Comparison of ENCODE assay signal across 8 cellular contexts in genomic region chr5:139482890-139483208, GRCh38. TPM values are rescaled to one million over a fixed set of nuclear protein-coding genes. Genes with fewer than 3 reads are reported as not detected.
A peak's percentile ranks its signal among the peaks of the same experiment; 100 is the strongest.
DNase-seq lines count a peak whose midpoint lies in the region; ATAC-seq and TF ChIP-seq lines count a peak whose summit lies in the region.
"Not testable (repeated sequence)": the region's sequence is repeated elsewhere in the genome, so short reads cannot be mapped to it uniquely, and the experiment has no call there.
"Had no signal": no experiment of that assay in that cellular context is flagged by ENCODE, and none has a peak within 500 bp of the region (broad histone marks: within the 10 kb centered on the region; RNA-seq: fewer than 3 reads in every experiment).

No MANE protein-coding gene starts in this region.

- H3K4me2 ChIP-seq in GM23338: not testable (repeated sequence)

- H3F3A ChIP-seq in GM23338 (replicated peaks; ENCODE audit: low read depth): not testable (repeated sequence)

- TF ChIP-seq CTCF in GM23338 (conservative IDR thresholded peaks at IDR 0.05; ENCODE audit: low read depth in 2 of 2); colonic mucosa (IDR thresholded peaks at IDR 0.05); right atrium auricular region (IDR thresholded peaks at IDR 0.05): not testable (repeated sequence)

- not testable (repeated sequence) for ATAC-seq in GM23338; natural killer cell treated with Interleukin-12 subunit alpha and Interleukin-12 subunit beta and Interleukin-15 and Interleukin-18, amount 100 ng/mL, for 72 hours; stimulated activated naive CD8-positive, alpha-beta T cell treated with anti-CD3 and anti-CD28 coated beads, Interleukin-15, amount 100 ng/mL, for 72 hours

- peak overlapping the region; percentile 78 for H2AFZ ChIP-seq in GM23338

- not testable (repeated sequence) for H3K4me1 ChIP-seq in GM23338 (ENCODE audit: insufficient read depth)
- H3K4me1 ChIP-seq in colonic mucosa (peaks cover 21% of the 10 kb centered on the region), right atrium auricular region (peaks cover 0 to 62% of the 10 kb centered on the region in 2 donors)

- not testable (repeated sequence) for H3K9me3 ChIP-seq in SK-N-MC (ENCODE audit: low read depth, low read length); colonic mucosa; right atrium auricular region

- H3K4me1 Mint-ChIP-seq in GM23338: peaks cover 17% of the 10 kb centered on the region
- H3K4me1 Mint-ChIP-seq in activated T-helper 2 cell treated with anti-CD3 and anti-CD28 coated beads, Interferon-gamma antibody, Interleukin-2, Interleukin-4, amounts not matched to agents 10 μg/mL and 5 μg/mL and 100 μg/mL, durations not matched to agents 14 hours and 24 hours and 36 hours (ENCODE audit: low read depth): peaks cover 27% of the 10 kb centered on the region
- peaks cover 33 to 42% of the 10 kb centered on the region in 2 donors for H3K4me1 Mint-ChIP-seq in natural killer cell treated with Interleukin-12 subunit alpha and Interleukin-12 subunit beta and Interleukin-15 and Interleukin-18, amount 100 ng/mL, for 72 hours (ENCODE audit: low read depth in 2 of 2)
- H3K4me1 Mint-ChIP-seq in stimulated activated naive CD8-positive, alpha-beta T cell treated with anti-CD3 and anti-CD28 coated beads, Interleukin-15, amount 100 ng/mL, for 72 hours: peaks cover 47% of the 10 kb centered on the region

- not testable (repeated sequence) for H4K20me1 ChIP-seq in GM23338 (replicated peaks; ENCODE audit: insufficient read depth)

- not testable (repeated sequence) for H3K4me3 ChIP-seq in GM23338
- H3K4me3 ChIP-seq in SK-N-MC: peak overlapping the region; percentile 92
- H3K4me3 ChIP-seq in colonic mucosa: peak overlapping the region; percentile 46
- peak overlapping the region; percentile 53 to 60 for H3K4me3 ChIP-seq in right atrium auricular region

- not testable (repeated sequence) for DNase-seq in GM23338 (ENCODE audit: low spot score); SK-N-MC (ENCODE audit: low read depth, low spot score); activated T-helper 2 cell treated with anti-CD3 and anti-CD28 coated beads, Interferon-gamma antibody, Interleukin-2, Interleukin-4, amounts not matched to agents 10 μg/mL and 5 μg/mL and 100 μg/mL, durations not matched to agents 14 hours and 24 hours and 36 hours (ENCODE audit: low spot score); colonic mucosa; right atrium auricular region (ENCODE audit: low spot score); natural killer cell treated with Interleukin-12 subunit alpha and Interleukin-12 subunit beta and Interleukin-15 and Interleukin-18, amount 100 ng/mL, for 72 hours (ENCODE audit: low spot score); stimulated activated naive CD8-positive, alpha-beta T cell treated with anti-CD3 and anti-CD28 coated beads, Interleukin-15, amount 100 ng/mL, for 72 hours

- H3K9me3 Mint-ChIP-seq in GM23338; activated T-helper 2 cell treated with anti-CD3 and anti-CD28 coated beads, Interferon-gamma antibody, Interleukin-2, Interleukin-4, amounts not matched to agents 10 μg/mL and 5 μg/mL and 100 μg/mL, durations not matched to agents 14 hours and 24 hours and 36 hours; natural killer cell treated with Interleukin-12 subunit alpha and Interleukin-12 subunit beta and Interleukin-15 and Interleukin-18, amount 100 ng/mL, for 72 hours; stimulated activated naive CD8-positive, alpha-beta T cell treated with anti-CD3 and anti-CD28 coated beads, Interleukin-15, amount 100 ng/mL, for 72 hours: not testable (repeated sequence)

- not testable (repeated sequence) for H3K27ac Mint-ChIP-seq in GM23338
- peak overlapping the region; percentile 99 for H3K27ac Mint-ChIP-seq in activated T-helper 2 cell treated with anti-CD3 and anti-CD28 coated beads, Interferon-gamma antibody, Interleukin-2, Interleukin-4, amounts not matched to agents 10 μg/mL and 5 μg/mL and 100 μg/mL, durations not matched to agents 14 hours and 24 hours and 36 hours
- peak overlapping the region; percentile 92 to 95 for H3K27ac Mint-ChIP-seq in natural killer cell treated with Interleukin-12 subunit alpha and Interleukin-12 subunit beta and Interleukin-15 and Interleukin-18, amount 100 ng/mL, for 72 hours
- H3K27ac Mint-ChIP-seq in stimulated activated naive CD8-positive, alpha-beta T cell treated with anti-CD3 and anti-CD28 coated beads, Interleukin-15, amount 100 ng/mL, for 72 hours: peak overlapping the region; percentile 88 to 93

- H3K9me2 ChIP-seq in GM23338 (ENCODE audit: insufficient read depth): not testable (repeated sequence)

- H3K36me3 ChIP-seq in GM23338 (ENCODE audit: insufficient read depth); SK-N-MC (ENCODE audit: insufficient read depth, low read length); colonic mucosa: not testable (repeated sequence)
- H3K36me3 ChIP-seq in right atrium auricular region: peaks cover 24% of the 10 kb centered on the region

- H3K4me3 Mint-ChIP-seq in GM23338: not testable (repeated sequence)
- peak overlapping the region; percentile 88 for H3K4me3 Mint-ChIP-seq in activated T-helper 2 cell treated with anti-CD3 and anti-CD28 coated beads, Interferon-gamma antibody, Interleukin-2, Interleukin-4, amounts not matched to agents 10 μg/mL and 5 μg/mL and 100 μg/mL, durations not matched to agents 14 hours and 24 hours and 36 hours (ENCODE audit: low read depth)
- H3K4me3 Mint-ChIP-seq in natural killer cell treated with Interleukin-12 subunit alpha and Interleukin-12 subunit beta and Interleukin-15 and Interleukin-18, amount 100 ng/mL, for 72 hours: peak overlapping the region; percentile 95
- peak overlapping the region; percentile 84 to 86 for H3K4me3 Mint-ChIP-seq in stimulated activated naive CD8-positive, alpha-beta T cell treated with anti-CD3 and anti-CD28 coated beads, Interleukin-15, amount 100 ng/mL, for 72 hours

- intact Hi-C loops in activated T-helper 2 cell treated with anti-CD3 and anti-CD28 coated beads, Interferon-gamma antibody, Interleukin-2, Interleukin-4, amounts not matched to agents 10 μg/mL and 5 μg/mL and 100 μg/mL, durations not matched to agents 14 hours and 24 hours and 36 hours (cut with micrococcal nuclease): loop anchor here (1.0 to 2.0 kb wide), 5 partner anchors 25 to 78 kb away; partner anchors contain the start of gene UBE2D2
- intact Hi-C loops in colonic mucosa (cut with DNase I): not testable (repeated sequence)

- not testable (repeated sequence) for H3K79me2 ChIP-seq in GM23338 (replicated peaks; ENCODE audit: insufficient read depth)

- not testable (repeated sequence) for H3K27me3 ChIP-seq in GM23338 (ENCODE audit: insufficient read depth); colonic mucosa; right atrium auricular region

- H3K27ac ChIP-seq in GM23338 (ENCODE audit: low read depth): not testable (repeated sequence)
- H3K27ac ChIP-seq in SK-N-MC (peak overlapping the region; percentile 99), colonic mucosa (peak overlapping the region; percentile 90), right atrium auricular region (peak overlapping the region; percentile 92 to 100)

- H3K9ac ChIP-seq in SK-N-MC (ENCODE audit: insufficient read length): not testable (repeated sequence)
- peak overlapping the region in 1 of 2 donors; percentile 88 for H3K9ac ChIP-seq in colonic mucosa (ENCODE audit: low read depth in 2 of 2, low read length in 2 of 2)

- not testable (repeated sequence) for H3K36me3 Mint-ChIP-seq in GM23338 (ENCODE audit: low read depth); natural killer cell treated with Interleukin-12 subunit alpha and Interleukin-12 subunit beta and Interleukin-15 and Interleukin-18, amount 100 ng/mL, for 72 hours
- H3K36me3 Mint-ChIP-seq in activated T-helper 2 cell treated with anti-CD3 and anti-CD28 coated beads, Interferon-gamma antibody, Interleukin-2, Interleukin-4, amounts not matched to agents 10 μg/mL and 5 μg/mL and 100 μg/mL, durations not matched to agents 14 hours and 24 hours and 36 hours (ENCODE audit: low read depth): peaks cover 39% of the 10 kb centered on the region

- peaks cover 11% of the 10 kb centered on the region for H3K27me3 Mint-ChIP-seq in GM23338 (ENCODE audit: insufficient read depth, low read depth, poor library complexity)
- not testable (repeated sequence) for H3K27me3 Mint-ChIP-seq in activated T-helper 2 cell treated with anti-CD3 and anti-CD28 coated beads, Interferon-gamma antibody, Interleukin-2, Interleukin-4, amounts not matched to agents 10 μg/mL and 5 μg/mL and 100 μg/mL, durations not matched to agents 14 hours and 24 hours and 36 hours (ENCODE audit: low read depth); natural killer cell treated with Interleukin-12 subunit alpha and Interleukin-12 subunit beta and Interleukin-15 and Interleukin-18, amount 100 ng/mL, for 72 hours; stimulated activated naive CD8-positive, alpha-beta T cell treated with anti-CD3 and anti-CD28 coated beads, Interleukin-15, amount 100 ng/mL, for 72 hours

RNA-seq across cellular contexts. Expression of gene STING1, which starts 0.3 kb away (rescaled TPM):
- 0.39 TPM in 1 of 2 replicates, not detected in the other for total RNA-seq in GM23338 (2014; rRNA removed; shearing (Covaris generic))
- 0.30 and 0.66 TPM in 2 replicates for polyA plus RNA-seq in GM23338 (2016; fragmentation: Nextera tagmentation; extraction: Ambion mirVana)
- 167 and 169 TPM in 2 replicates for total RNA-seq in activated T-helper 2 cell treated with anti-CD3 and anti-CD28 coated beads, Interferon-gamma antibody, Interleukin-2, Interleukin-4, amounts not matched to agents 10 μg/mL and 5 μg/mL and 100 μg/mL, durations not matched to agents 14 hours and 24 hours and 36 hours
- total RNA-seq in colonic mucosa: 10 to 100 TPM; 49.0 to 49.2 TPM
- total RNA-seq in right atrium auricular region: 100 to 1,000 TPM in 1 of 2 donors, 10 to 100 TPM in 1; 80.0 to 123 TPM
- total RNA-seq in natural killer cell treated with Interleukin-12 subunit alpha and Interleukin-12 subunit beta and Interleukin-15 and Interleukin-18, amount 100 ng/mL, for 72 hours: 100 to 1,000 TPM; 138 to 156 TPM

RNA-seq across cellular contexts. Expression of gene SMIM33, which starts 12.0 kb away (rescaled TPM):
- total RNA-seq in GM23338 (2014; rRNA removed; shearing (Covaris generic)): not detected in 2 replicates
- not detected in 2 replicates for polyA plus RNA-seq in GM23338 (2016; fragmentation: Nextera tagmentation; extraction: Ambion mirVana)
- total RNA-seq in activated T-helper 2 cell treated with anti-CD3 and anti-CD28 coated beads, Interferon-gamma antibody, Interleukin-2, Interleukin-4, amounts not matched to agents 10 μg/mL and 5 μg/mL and 100 μg/mL, durations not matched to agents 14 hours and 24 hours and 36 hours: 0.23 and 0.25 TPM in 2 replicates
- total RNA-seq in colonic mucosa (1 to 10 TPM; 3.4 to 5.9 TPM), right atrium auricular region (not detected)
- total RNA-seq in natural killer cell treated with Interleukin-12 subunit alpha and Interleukin-12 subunit beta and Interleukin-15 and Interleukin-18, amount 100 ng/mL, for 72 hours: not detected
- total RNA-seq: HT1080 had no signal

RNA-seq across cellular contexts. Expression of gene ECSCR, which starts 20.3 kb away (rescaled TPM):
- 1.2 and 2.2 TPM in 2 replicates for total RNA-seq in GM23338 (2014; rRNA removed; shearing (Covaris generic))
- 2.5 and 2.6 TPM in 2 replicates for polyA plus RNA-seq in GM23338 (2016; fragmentation: Nextera tagmentation; extraction: Ambion mirVana)
- total RNA-seq in activated T-helper 2 cell treated with anti-CD3 and anti-CD28 coated beads, Interferon-gamma antibody, Interleukin-2, Interleukin-4, amounts not matched to agents 10 μg/mL and 5 μg/mL and 100 μg/mL, durations not matched to agents 14 hours and 24 hours and 36 hours: 1.0 and 1.7 TPM in 2 replicates
- 1 to 10 TPM; 2.2 to 7.4 TPM for total RNA-seq in colonic mucosa
- 10 to 100 TPM; 30.1 to 35.4 TPM for total RNA-seq in right atrium auricular region
- not detected for total RNA-seq in natural killer cell treated with Interleukin-12 subunit alpha and Interleukin-12 subunit beta and Interleukin-15 and Interleukin-18, amount 100 ng/mL, for 72 hours

RNA-seq across cellular contexts. Expression of gene DNAJC18, which starts 43.5 kb away (rescaled TPM):
- total RNA-seq in GM23338 (2014; rRNA removed; shearing (Covaris generic)): 14.2 and 18.9 TPM in 2 replicates
- 13.4 and 15.1 TPM in 2 replicates for polyA plus RNA-seq in GM23338 (2016; fragmentation: Nextera tagmentation; extraction: Ambion mirVana)
- 29.8 and 35.8 TPM in 2 replicates for total RNA-seq in activated T-helper 2 cell treated with anti-CD3 and anti-CD28 coated beads, Interferon-gamma antibody, Interleukin-2, Interleukin-4, amounts not matched to agents 10 μg/mL and 5 μg/mL and 100 μg/mL, durations not matched to agents 14 hours and 24 hours and 36 hours
- total RNA-seq in colonic mucosa: 1 to 10 TPM; 3.6 to 5.7 TPM
- 1 to 10 TPM; 5.9 to 8.5 TPM for total RNA-seq in right atrium auricular region
- 10 to 100 TPM; 11.9 to 12.6 TPM for total RNA-seq in natural killer cell treated with Interleukin-12 subunit alpha and Interleukin-12 subunit beta and Interleukin-15 and Interleukin-18, amount 100 ng/mL, for 72 hours

Comparison
In these comparisons a context has a peak if more than half of its experiments do, and no peak if none do; other contexts are left out.
1. RNA of gene STING1, which starts 0.3 kb away (total RNA-seq): 167 to 169 TPM in activated T-helper 2 cell treated with anti-CD3 and anti-CD28 coated beads, Interferon-gamma antibody, Interleukin-2, Interleukin-4, amounts not matched to agents 10 μg/mL and 5 μg/mL and 100 μg/mL, durations not matched to agents 14 hours and 24 hours and 36 hours, 138 to 156 TPM in natural killer cell treated with Interleukin-12 subunit alpha and Interleukin-12 subunit beta and Interleukin-15 and Interleukin-18, amount 100 ng/mL, for 72 hours, 80.0 to 123 TPM in right atrium auricular region and 49.0 to 49.2 TPM in colonic mucosa; 0.39 TPM in GM23338; every median in the first group is over 10 times any median in the second.